37 cellular contexts compared by ENCODE assay signal in genomic region chrX:34927866-34928265, GRCh38. TPM values are rescaled to one million over a fixed set of nuclear protein-coding genes. Genes with fewer than 3 reads are reported as not detected.
"Had no signal": no experiment of that assay in that cellular context is flagged by ENCODE, and none has a peak within 500 bp of the region (broad histone marks: within the 10 kb centered on the region; RNA-seq: fewer than 3 reads in every experiment).

No MANE protein-coding gene starts in this region.

- FAIRE-seq: TTC549 had no signal

- H3K9me3 ChIP-seq: adrenal gland, body of pancreas had no signal

- H3K27ac ChIP-seq: adrenal gland, body of pancreas, brain microvascular endothelial cell, VCaP had no signal

- DNase-seq: activated B cell treated with CpG ODN at 0.5 μM for 24 hours; activated CD4-positive, alpha-beta memory T cell treated with anti-CD3 and anti-CD28 coated beads for 36 hours; activated CD4-positive, alpha-beta T cell treated with anti-CD3 and anti-CD28 coated beads for 4 hours; activated CD4-positive, alpha-beta T cell treated with anti-CD3 and anti-CD28 coated beads, Interleukin-2, amount 10 ng/mL, durations not matched to agents 24 days and 14 days; activated CD4-positive, alpha-beta T cell treated with anti-CD3 and anti-CD28 coated beads, Interleukin-2, amount 50 U/mL, for 1 hour; activated CD4-positive, alpha-beta T cell treated with anti-CD3 and anti-CD28 coated beads, Interleukin-2, amount 50 U/mL, for 4 hours; activated CD4-positive, CD25-positive, alpha-beta regulatory T cell treated with anti-CD3 and anti-CD28 coated beads, Interleukin-2, amount 50 U/mL, for 72 hours; activated CD8-positive, alpha-beta memory T cell treated with anti-CD3 and anti-CD28 coated beads, Interleukin-2, amount 50 U/mL, for 4 hours; activated CD8-positive, alpha-beta T cell treated with anti-CD3 and anti-CD28 coated beads for 36 hours; activated effector memory CD4-positive, alpha-beta T cell treated with anti-CD3 and anti-CD28 coated beads, Interleukin-2, amount 50 U/mL, for 16 hours; activated gamma-delta T cell treated with Interleukin-2 at 50 U/mL for 16 hours; activated naive CD4-positive, alpha-beta T cell; activated naive CD4-positive, alpha-beta T cell treated with anti-CD3 and anti-CD28 coated beads for 36 hours; activated naive CD4-positive, alpha-beta T cell treated with anti-CD3 and anti-CD28 coated beads, Interleukin-2, amount 50 U/mL, for 16 hours; activated naive CD8-positive, alpha-beta T cell treated with anti-CD3 and anti-CD28 coated beads for 36 hours; activated T-cell treated with anti-CD3 and anti-CD28 coated beads for 4 hours; activated T-cell treated with anti-CD3 and anti-CD28 coated beads, Interleukin-2, amount 50 U/mL, for 1 hour; activated T-cell treated with anti-CD3 and anti-CD28 coated beads, Interleukin-2, amount 50 U/mL, for 4 hours; activated T-cell treated with anti-CD3 and anti-CD28 coated beads, Interleukin-2, amount 50 U/mL, for 72 hours; adrenal gland; amniotic stem cell; aorta; body of pancreas; brain microvascular endothelial cell; central memory CD4-positive, alpha-beta T cell; T-helper 1 cell; T-helper 2 cell; T-helper 9 cell had no signal

- H3K36me3 ChIP-seq: adrenal gland, brain microvascular endothelial cell had no signal

- H3K4me3 ChIP-seq: adrenal gland, body of pancreas had no signal

- H3K27me3 ChIP-seq: adrenal gland, body of pancreas, brain microvascular endothelial cell had no signal

- H3K4me1 ChIP-seq: adrenal gland, body of pancreas had no signal

- ATAC-seq: activated CD8-positive, alpha-beta T cell treated with anti-CD3 and anti-CD28 coated beads for 36 hours; activated naive CD4-positive, alpha-beta T cell treated with anti-CD3 and anti-CD28 coated beads, Interleukin-2, amount 50 U/mL, for 72 hours; activated T-cell treated with anti-CD3 and anti-CD28 coated beads, Interleukin-2, amount 50 U/mL, for 4 hours; activated T-cell treated with anti-CD3 and anti-CD28 coated beads, Interleukin-2, amount 50 U/mL, for 72 hours; activated T-helper 17 cell treated with anti-CD3 and anti-CD28 coated beads, Interleukin-2, amount 50 U/mL, for 72 hours; body of pancreas had no signal

RNA-seq across cellular contexts. Expression of gene FAM47B, which starts 14.7 kb away (rescaled TPM):
- total RNA-seq: activated B cell treated with CpG ODN at 0.5 μM for 24 hours; activated CD4-positive, alpha-beta memory T cell treated with anti-CD3 and anti-CD28 coated beads for 36 hours; activated CD4-positive, alpha-beta T cell treated with anti-CD3 and anti-CD28 coated beads, Interleukin-2, amount 10 ng/mL, durations not matched to agents 24 days and 14 days; activated CD8-positive, alpha-beta memory T cell treated with anti-CD3 and anti-CD28 coated beads for 36 hours; activated CD8-positive, alpha-beta T cell treated with anti-CD3 and anti-CD28 coated beads for 36 hours; activated naive CD4-positive, alpha-beta T cell treated with anti-CD3 and anti-CD28 coated beads for 36 hours; activated naive CD4-positive, alpha-beta T cell treated with anti-CD3 and anti-CD28 coated beads, Interleukin-2, amount 50 U/mL, for 72 hours; activated naive CD8-positive, alpha-beta T cell treated with anti-CD3 and anti-CD28 coated beads for 36 hours; activated T-cell treated with anti-CD3 and anti-CD28 coated beads, Interleukin-2, amount 50 U/mL, for 4 hours; activated T-cell treated with anti-CD3 and anti-CD28 coated beads, Interleukin-2, amount 50 U/mL, for 72 hours; activated T-helper 1 cell treated with anti-CD3 and anti-CD28 coated beads, Interleukin-12 subunit alpha, Interleukin-12 subunit beta, Interleukin-2, Interleukin-4 antibody, amounts not matched to agents 30 ng/mL and 10 ng/mL and 1 ng/mL, durations not matched to agents 14 hours and 24 hours and 36 hours; activated T-helper 17 cell treated with anti-CD3 and anti-CD28 coated beads, Interleukin-2, amount 50 U/mL, for 72 hours; adrenal gland; aorta; astrocyte; body of pancreas; cardiac septum; cerebellum had no signal
- polyA plus RNA-seq: adrenal gland, aorta had no signal
